1 cellular context compared by ENCODE assay signal in genomic region chr13:90068658-90069057, GRCh38.
TF ChIP-seq lines count a peak whose summit lies in the region.

No MANE protein-coding gene starts in this region.

TF ChIP-seq in GM23338, 12 proteins besides CTCF, POLR2A, EP300 and RAD21 (continued from another document):
- TF ChIP-seq REST (IDR thresholded peaks at IDR 0.05; ENCODE audit: unreplicated experiment) = no peak
- TF ChIP-seq EZH2phosphoT487 (IDR thresholded peaks at IDR 0.05; ENCODE audit: unreplicated experiment) = no peak
- TF ChIP-seq JUNB (IDR thresholded peaks at IDR 0.05; ENCODE audit: unreplicated experiment) = no peak
- TF ChIP-seq STAT1 (IDR thresholded peaks at IDR 0.05; ENCODE audit: unreplicated experiment) = no peak
- TF ChIP-seq, protein P1, sequence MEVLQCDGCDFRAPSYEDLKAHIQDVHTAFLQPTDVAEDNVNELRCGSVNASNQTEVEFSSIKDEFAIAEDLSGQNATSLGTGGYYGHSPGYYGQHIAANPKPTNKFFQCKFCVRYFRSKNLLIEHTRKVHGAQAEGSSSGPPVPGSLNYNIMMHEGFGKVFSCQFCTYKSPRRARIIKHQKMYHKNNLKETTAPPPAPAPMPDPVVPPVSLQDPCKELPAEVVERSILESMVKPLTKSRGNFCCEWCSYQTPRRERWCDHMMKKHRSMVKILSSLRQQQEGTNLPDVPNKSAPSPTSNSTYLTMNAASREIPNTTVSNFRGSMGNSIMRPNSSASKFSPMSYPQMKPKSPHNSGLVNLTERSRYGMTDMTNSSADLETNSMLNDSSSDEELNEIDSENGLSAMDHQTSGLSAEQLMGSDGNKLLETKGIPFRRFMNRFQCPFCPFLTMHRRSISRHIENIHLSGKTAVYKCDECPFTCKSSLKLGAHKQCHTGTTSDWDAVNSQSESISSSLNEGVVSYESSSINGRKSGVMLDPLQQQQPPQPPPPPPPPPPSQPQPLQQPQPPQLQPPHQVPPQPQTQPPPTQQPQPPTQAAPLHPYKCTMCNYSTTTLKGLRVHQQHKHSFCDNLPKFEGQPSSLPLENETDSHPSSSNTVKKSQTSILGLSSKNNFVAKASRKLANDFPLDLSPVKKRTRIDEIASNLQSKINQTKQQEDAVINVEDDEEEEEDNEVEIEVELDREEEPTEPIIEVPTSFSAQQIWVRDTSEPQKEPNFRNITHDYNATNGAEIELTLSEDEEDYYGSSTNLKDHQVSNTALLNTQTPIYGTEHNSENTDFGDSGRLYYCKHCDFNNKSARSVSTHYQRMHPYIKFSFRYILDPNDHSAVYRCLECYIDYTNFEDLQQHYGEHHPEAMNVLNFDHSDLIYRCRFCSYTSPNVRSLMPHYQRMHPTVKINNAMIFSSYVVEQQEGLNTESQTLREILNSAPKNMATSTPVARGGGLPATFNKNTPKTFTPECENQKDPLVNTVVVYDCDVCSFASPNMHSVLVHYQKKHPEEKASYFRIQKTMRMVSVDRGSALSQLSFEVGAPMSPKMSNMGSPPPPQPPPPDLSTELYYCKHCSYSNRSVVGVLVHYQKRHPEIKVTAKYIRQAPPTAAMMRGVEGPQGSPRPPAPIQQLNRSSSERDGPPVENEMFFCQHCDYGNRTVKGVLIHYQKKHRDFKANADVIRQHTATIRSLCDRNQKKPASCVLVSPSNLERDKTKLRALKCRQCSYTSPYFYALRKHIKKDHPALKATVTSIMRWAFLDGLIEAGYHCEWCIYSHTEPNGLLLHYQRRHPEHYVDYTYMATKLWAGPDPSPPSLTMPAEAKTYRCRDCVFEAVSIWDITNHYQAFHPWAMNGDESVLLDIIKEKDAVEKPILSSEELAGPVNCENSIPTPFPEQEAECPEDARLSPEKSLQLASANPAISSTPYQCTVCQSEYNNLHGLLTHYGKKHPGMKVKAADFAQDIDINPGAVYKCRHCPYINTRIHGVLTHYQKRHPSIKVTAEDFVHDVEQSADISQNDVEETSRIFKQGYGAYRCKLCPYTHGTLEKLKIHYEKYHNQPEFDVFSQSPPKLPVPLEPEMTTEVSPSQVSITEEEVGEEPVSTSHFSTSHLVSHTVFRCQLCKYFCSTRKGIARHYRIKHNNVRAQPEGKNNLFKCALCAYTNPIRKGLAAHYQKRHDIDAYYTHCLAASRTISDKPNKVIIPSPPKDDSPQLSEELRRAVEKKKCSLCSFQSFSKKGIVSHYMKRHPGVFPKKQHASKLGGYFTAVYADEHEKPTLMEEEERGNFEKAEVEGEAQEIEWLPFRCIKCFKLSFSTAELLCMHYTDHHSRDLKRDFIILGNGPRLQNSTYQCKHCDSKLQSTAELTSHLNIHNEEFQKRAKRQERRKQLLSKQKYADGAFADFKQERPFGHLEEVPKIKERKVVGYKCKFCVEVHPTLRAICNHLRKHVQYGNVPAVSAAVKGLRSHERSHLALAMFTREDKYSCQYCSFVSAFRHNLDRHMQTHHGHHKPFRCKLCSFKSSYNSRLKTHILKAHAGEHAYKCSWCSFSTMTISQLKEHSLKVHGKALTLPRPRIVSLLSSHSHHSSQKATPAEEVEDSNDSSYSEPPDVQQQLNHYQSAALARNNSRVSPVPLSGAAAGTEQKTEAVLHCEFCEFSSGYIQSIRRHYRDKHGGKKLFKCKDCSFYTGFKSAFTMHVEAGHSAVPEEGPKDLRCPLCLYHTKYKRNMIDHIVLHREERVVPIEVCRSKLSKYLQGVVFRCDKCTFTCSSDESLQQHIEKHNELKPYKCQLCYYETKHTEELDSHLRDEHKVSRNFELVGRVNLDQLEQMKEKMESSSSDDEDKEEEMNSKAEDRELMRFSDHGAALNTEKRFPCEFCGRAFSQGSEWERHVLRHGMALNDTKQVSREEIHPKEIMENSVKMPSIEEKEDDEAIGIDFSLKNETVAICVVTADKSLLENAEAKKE (CRISPR knock-in tag; IDR thresholded peaks at IDR 0.05) = no peak
